In the genomic region with DNA sequence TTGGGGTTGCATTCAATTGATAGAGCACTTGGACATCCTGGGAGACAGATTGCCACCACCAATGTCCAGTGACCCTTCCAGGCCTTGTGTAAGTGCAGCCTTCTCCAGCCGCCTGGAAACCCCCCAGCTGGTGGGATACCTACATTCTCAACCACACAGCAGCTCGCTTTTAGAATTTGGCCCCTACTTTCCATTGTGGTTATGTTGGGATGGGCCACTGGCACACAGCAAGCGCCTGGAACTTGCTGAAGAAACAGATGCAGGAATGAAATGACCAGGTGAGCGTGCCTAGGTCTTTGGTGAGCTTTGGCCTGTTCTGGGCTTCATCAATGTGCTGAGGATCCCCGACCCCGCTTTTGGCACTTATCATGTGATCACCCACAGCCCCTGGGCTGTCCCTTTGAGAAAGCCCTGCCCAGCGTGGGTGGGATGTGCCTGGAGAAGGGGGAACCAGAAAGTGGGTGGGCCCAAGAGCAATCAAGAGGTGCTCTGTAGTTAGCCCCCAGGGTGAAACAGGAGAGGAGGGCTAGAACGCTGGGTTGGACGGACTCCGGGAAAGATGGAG, we compare ENCODE assay signal across 34 cellular contexts. TPM values are rescaled to one million over a fixed set of nuclear protein-coding genes. Genes with fewer than 3 reads are reported as not detected.
"Had no signal": no experiment of that assay in that cellular context is flagged by ENCODE, and none has a peak within 500 bp of the region (broad histone marks: within the 10 kb centered on the region; RNA-seq: fewer than 3 reads in every experiment).

No MANE protein-coding gene starts in this region.

- H3K4me2 ChIP-seq: hepatocyte had no signal

- H3K27me3 ChIP-seq: ovary, thyroid gland, upper lobe of left lung, vagina had no signal

- ATAC-seq: heart right ventricle; mucosa of descending colon; naive thymus-derived CD4-positive, alpha-beta T cell; natural killer cell treated with Interleukin-12 subunit alpha and Interleukin-12 subunit beta and Interleukin-15 and Interleukin-18, amount 100 ng/mL, for 72 hours; right cardiac atrium; sciatic nerve; stimulated activated memory B cell treated with anti-CD40 and anti-IgM and Interleukin-4, amounts not matched to agents 10 μg/mL and 1 μg/mL and 100 μg/mL, for 72 hours; stimulated activated naive CD8-positive, alpha-beta T cell treated with anti-CD3 and anti-CD28 coated beads, Interleukin-15, amount 100 ng/mL, for 72 hours had no signal

- H2AFZ ChIP-seq: hepatocyte had no signal

- H3K36me3 ChIP-seq: heart right ventricle, left ventricle myocardium inferior, neutrophil, ovary, thyroid gland, transverse colon, upper lobe of left lung, vagina had no signal

- H3K9me3 ChIP-seq: heart right ventricle, left ventricle myocardium inferior, mucosa of descending colon, neutrophil, ovary, thyroid gland, transverse colon, upper lobe of left lung, vagina had no signal

- DNase-seq: heart right ventricle; islet precursor cell; left ventricle myocardium inferior; mesendoderm; midbrain; mucosa of descending colon; naive thymus-derived CD4-positive, alpha-beta T cell; occipital lobe; ovary; retina; right cardiac atrium; small intestine; stimulated activated CD4-positive, alpha-beta T cell treated with anti-CD3 and anti-CD28 coated beads, Interleukin-1b, Interleukin-23, amount 100 ng/mL, for 48 hours; stimulated activated CD4-positive, alpha-beta T cell treated with anti-CD3 and anti-CD28 coated beads, Interleukin-2, amount 100 ng/mL, for 48 hours; stimulated activated CD4-positive, alpha-beta T cell treated with anti-CD3 and anti-CD28 coated beads, Interleukin-4, amount 100 ng/mL, for 4 hours; stimulated activated CD8-positive, alpha-beta memory T cell treated with anti-CD3 and anti-CD28 coated beads, Interleukin-4, amount 100 ng/mL, for 48 hours; stimulated activated naive CD4-positive, alpha-beta T cell treated with Interleukin-2 at 50 U/mL for 16 hours; stimulated activated naive CD8-positive, alpha-beta T cell treated with anti-CD3 and anti-CD28 coated beads, Interleukin-15, amount 100 ng/mL, for 72 hours; substantia nigra; thyroid gland; transverse colon had no signal

- H3K79me2 ChIP-seq: hepatocyte had no signal

- H3K27ac ChIP-seq: heart right ventricle, hepatocyte, left ventricle myocardium inferior, neutrophil, ovary, thyroid gland, transverse colon, upper lobe of left lung, vagina had no signal

- H3K4me3 ChIP-seq: heart right ventricle, hepatocyte, left ventricle myocardium inferior, lung, mucosa of descending colon, ovary, thyroid gland, transverse colon, upper lobe of left lung, vagina had no signal

RNA-seq across cellular contexts. Expression of a gene that starts 16.0 kb away (rescaled TPM):
- total RNA-seq: hepatocyte; kidney epithelial cell; left ventricle myocardium inferior; lower leg skin; lung; mucosa of descending colon; myocyte; naive thymus-derived CD4-positive, alpha-beta T cell; natural killer cell treated with Interleukin-12 subunit alpha and Interleukin-12 subunit beta and Interleukin-15 and Interleukin-18, amount 100 ng/mL, for 72 hours; progenitor cell of endocrine pancreas; sciatic nerve; thyroid gland; transverse colon; upper lobe of left lung; urinary bladder; vagina had no signal
